ENCODE assay signal across 28 cellular contexts in the genomic region with DNA sequence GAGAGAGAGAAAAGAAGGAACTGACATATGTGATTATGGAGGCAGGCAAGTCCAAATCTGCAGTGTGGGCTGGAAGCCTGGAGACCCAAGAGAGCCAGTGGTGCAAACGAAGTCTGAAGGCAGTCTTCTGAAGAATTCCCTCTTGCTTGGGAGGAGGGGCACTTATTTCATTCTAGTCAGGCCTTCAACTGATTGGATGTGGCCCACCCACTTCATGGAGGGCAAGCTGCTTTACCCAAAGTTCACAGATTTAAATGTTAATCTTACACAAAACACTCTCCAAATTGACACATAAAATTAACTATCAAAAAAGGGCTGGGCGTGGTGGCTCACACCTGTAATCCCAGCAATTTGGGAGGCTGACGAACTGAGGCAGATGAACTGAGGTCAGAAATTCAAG.
"Had no signal": no experiment of that assay in that cellular context is flagged by ENCODE, and none has a peak within 500 bp of the region (broad histone marks: within the 10 kb centered on the region; RNA-seq: fewer than 3 reads in every experiment).

No MANE protein-coding gene starts in this region.

- H3K27me3 ChIP-seq: colonic mucosa, esophagus muscularis mucosa, esophagus squamous epithelium, foreskin keratinocyte, gastrocnemius medialis, gastroesophageal sphincter, heart left ventricle, heart right ventricle had no signal

- H3K36me3 ChIP-seq: colonic mucosa, esophagus muscularis mucosa, esophagus squamous epithelium, gastrocnemius medialis, gastroesophageal sphincter, heart left ventricle, heart right ventricle had no signal

- H3K9me3 Mint-ChIP-seq: dendritic cell treated with granulocyte-macrophage colony-stimulating factor and Interleukin-4, amounts not matched to agents 40 ng/mL and 50 ng/mL, for 4 days; effector memory CD8-positive, alpha-beta T cell had no signal

- H3K4me3 Mint-ChIP-seq: dendritic cell treated with granulocyte-macrophage colony-stimulating factor and Interleukin-4, amounts not matched to agents 40 ng/mL and 50 ng/mL, for 4 days; effector memory CD8-positive, alpha-beta T cell; endodermal cell had no signal

- H3K4me1 ChIP-seq: colonic mucosa, esophagus muscularis mucosa, foreskin keratinocyte had no signal

- H3K27ac ChIP-seq: colonic mucosa, coronary artery, dorsolateral prefrontal cortex, epithelial cell of prostate, esophagus muscularis mucosa, esophagus squamous epithelium, foreskin keratinocyte, gastrocnemius medialis, gastroesophageal sphincter, heart left ventricle, heart right ventricle had no signal

- FAIRE-seq: colon, endometrium, endothelial cell of umbilical vein, frontal cortex had no signal

- DNase-seq: colonic mucosa; dermis blood vessel endothelial cell; dorsolateral prefrontal cortex; effector CD4-positive, alpha-beta T cell; effector CD8-positive, alpha-beta T cell; effector memory CD4-positive, alpha-beta T cell; effector memory CD8-positive, alpha-beta T cell; endodermal cell; erythroblast; esophagus squamous epithelium; foreskin fibroblast; foreskin keratinocyte; foreskin melanocyte; gastrocnemius medialis; glutamatergic neuron; head of caudate nucleus; heart left ventricle; heart right ventricle had no signal

- H3K27me3 Mint-ChIP-seq: dendritic cell treated with granulocyte-macrophage colony-stimulating factor and Interleukin-4, amounts not matched to agents 40 ng/mL and 50 ng/mL, for 4 days had no signal

- H3K27ac Mint-ChIP-seq: dendritic cell treated with granulocyte-macrophage colony-stimulating factor and Interleukin-4, amounts not matched to agents 40 ng/mL and 50 ng/mL, for 4 days; effector memory CD8-positive, alpha-beta T cell; endodermal cell had no signal

- ATAC-seq: effector memory CD8-positive, alpha-beta T cell; esophagus mucosa; foreskin keratinocyte; gastrocnemius medialis; gastroesophageal sphincter; heart left ventricle; heart right ventricle had no signal

- H3K9me3 ChIP-seq: colonic mucosa, esophagus muscularis mucosa, esophagus squamous epithelium, gastrocnemius medialis, gastroesophageal sphincter, heart left ventricle, heart right ventricle had no signal

- H3K4me3 ChIP-seq: colonic mucosa, coronary artery, dorsolateral prefrontal cortex, esophagus muscularis mucosa, esophagus squamous epithelium, gastrocnemius medialis, gastroesophageal sphincter, heart left ventricle, heart right ventricle had no signal
